ENCODE assay signal across 15 cellular contexts in the genomic region with DNA sequence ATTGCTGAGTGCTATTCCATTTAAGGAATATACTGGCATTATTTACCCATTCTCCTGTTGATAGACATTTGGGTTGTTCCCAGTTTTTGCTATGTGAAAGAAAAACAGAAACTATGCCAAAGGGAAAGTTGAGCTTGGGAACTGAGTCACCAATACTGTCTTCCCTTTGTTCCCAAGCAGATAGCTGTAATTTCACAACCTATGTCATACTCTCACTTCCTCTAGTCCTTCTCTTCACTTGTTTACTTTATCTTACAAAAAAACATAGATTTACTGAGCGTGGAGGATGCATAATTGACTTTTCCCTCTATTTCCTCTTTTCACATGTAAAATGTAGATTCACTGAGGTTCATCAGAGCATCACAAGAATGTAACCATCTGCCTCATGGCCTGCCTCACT. TPM values are rescaled to one million over a fixed set of nuclear protein-coding genes. Genes with fewer than 3 reads are reported as not detected.
DNase-seq lines count a peak whose midpoint lies in the region; ATAC-seq and TF ChIP-seq lines count a peak whose summit lies in the region.
"Had no signal": no experiment of that assay in that cellular context is flagged by ENCODE, and none has a peak within 500 bp of the region (broad histone marks: within the 10 kb centered on the region; RNA-seq: fewer than 3 reads in every experiment).

No MANE protein-coding gene starts in this region.

- TF ChIP-seq CTCF in fibroblast of villous mesenchyme (IDR thresholded peaks at IDR 0.05; ENCODE audit: insufficient read depth, low read depth, low read length) = no peak

- peaks cover 0 to 4% of the 10 kb centered on the region in 2 donors for H3K4me1 Mint-ChIP-seq in stimulated activated naive B cell treated with anti-CD40 and anti-IgM and Interleukin-4, amounts not matched to agents 10 μg/mL and 1 μg/mL and 100 μg/mL, for 72 hours

- no peak overlapping the region for H3K4me3 Mint-ChIP-seq in stimulated activated naive B cell treated with anti-CD40 and anti-IgM and Interleukin-4, amounts not matched to agents 10 μg/mL and 1 μg/mL and 100 μg/mL, for 72 hours
- H3K4me3 Mint-ChIP-seq: stimulated activated naive CD8-positive, alpha-beta T cell treated with anti-CD3 and anti-CD28 coated beads, Interleukin-15, Interleukin-2, amounts not matched to agents 100 ng/mL and 50 ng/mL, for 24 hours had no signal

- peak; percentile 20 for DNase-seq in SK-MEL-5 (ENCODE audit: low read depth, low spot score)
- DNase-seq in fibroblast of villous mesenchyme (ENCODE audit: low read depth) = peak; percentile 5
- no peak for DNase-seq in stimulated activated naive B cell treated with anti-CD40 and anti-IgM and Interleukin-4, amounts not matched to agents 10 μg/mL and 1 μg/mL and 100 μg/mL, for 72 hours
- no peak for DNase-seq in mesenteric fat pad (ENCODE audit: low spot score)
- DNase-seq: activated CD4-positive, CD25-positive, alpha-beta regulatory T cell; activated T-cell treated with anti-CD3 and anti-CD28 coated beads, Interleukin-2, amount 50 U/mL, for 1 hour; HCEC 1CT; KBM-7; nucleus accumbens; SHP77 treated with DMSO at 0.1 percent for 48 hours; stimulated activated CD4-positive, alpha-beta T cell treated with anti-CD3 and anti-CD28 coated beads, Interleukin-1b, Interleukin-23, amount 100 ng/mL, for 48 hours had no signal

- H3K27ac Mint-ChIP-seq in stimulated activated naive B cell treated with anti-CD40 and anti-IgM and Interleukin-4, amounts not matched to agents 10 μg/mL and 1 μg/mL and 100 μg/mL, for 72 hours = peak overlapping the region; percentile 53
- H3K27ac Mint-ChIP-seq: stimulated activated naive CD8-positive, alpha-beta T cell treated with anti-CD3 and anti-CD28 coated beads, Interleukin-15, Interleukin-2, amounts not matched to agents 100 ng/mL and 50 ng/mL, for 24 hours had no signal

- no peaks in the 10 kb centered on the region for H3K9me3 Mint-ChIP-seq in stimulated activated naive B cell treated with anti-CD40 and anti-IgM and Interleukin-4, amounts not matched to agents 10 μg/mL and 1 μg/mL and 100 μg/mL, for 72 hours
- H3K9me3 Mint-ChIP-seq: stimulated activated naive CD8-positive, alpha-beta T cell treated with anti-CD3 and anti-CD28 coated beads, Interleukin-15, Interleukin-2, amounts not matched to agents 100 ng/mL and 50 ng/mL, for 24 hours had no signal

- H3K4me3 ChIP-seq in fibroblast of villous mesenchyme (ENCODE audit: low read depth, low read length) = no peak overlapping the region

- in situ Hi-C loops in SK-MEL-5 (cut with HindIII; ENCODE audit: low pct_unique_long_range_greater_than_20kb, low sequenced_read_pairs) = no loop called here

- H3K36me3 Mint-ChIP-seq in stimulated activated naive B cell treated with anti-CD40 and anti-IgM and Interleukin-4, amounts not matched to agents 10 μg/mL and 1 μg/mL and 100 μg/mL, for 72 hours = no peaks in the 10 kb centered on the region

- ATAC-seq in HG02610 (IDR thresholded peaks at IDR 0.05; ENCODE audit: unreplicated experiment) (peak; percentile 45), HG02759 (IDR thresholded peaks at IDR 0.05; ENCODE audit: unreplicated experiment) (no peak), GM21367 (IDR thresholded peaks at IDR 0.05; ENCODE audit: unreplicated experiment) (no peak)
- peak; percentile 80 to 92 for ATAC-seq in stimulated activated naive B cell treated with anti-CD40 and anti-IgM and Interleukin-4, amounts not matched to agents 10 μg/mL and 1 μg/mL and 100 μg/mL, for 72 hours (replicated peaks)

- H3K27me3 Mint-ChIP-seq in stimulated activated naive B cell treated with anti-CD40 and anti-IgM and Interleukin-4, amounts not matched to agents 10 μg/mL and 1 μg/mL and 100 μg/mL, for 72 hours = peaks cover 34 to 39% of the 10 kb centered on the region in 2 donors

RNA-seq across cellular contexts. Expression of a gene that starts 32.4 kb away (rescaled TPM):
- 0.61 and 0.80 TPM in 2 replicates for total RNA-seq in SK-MEL-5 (2014; rRNA removed; shearing (Covaris generic))
- 0.98 and 3.2 TPM in 2 replicates for polyA plus RNA-seq in SK-MEL-5 (2015; cell fraction: cytosol; rRNA removed)
- 0.20 and 0.43 TPM in 2 replicates for polyA plus RNA-seq in SK-MEL-5 (2015; cell fraction: nucleus; rRNA removed)
- not detected in 2 replicates for total RNA-seq in fibroblast of villous mesenchyme
- total RNA-seq in mesenteric fat pad = 1.4 TPM

Comparison
In these comparisons a context has a peak if more than half of its experiments do, and no peak if none do; other contexts are left out.
1. ATAC-seq: peak in HG02610 (single experiment) and stimulated activated naive B cell treated with anti-CD40 and anti-IgM and Interleukin-4, amounts not matched to agents 10 μg/mL and 1 μg/mL and 100 μg/mL, for 72 hours (2 of 2); none in HG02759 (single experiment) and GM21367 (single experiment).
2. DNase-seq: peak in SK-MEL-5 (single experiment) and fibroblast of villous mesenchyme (single experiment); none in stimulated activated naive B cell treated with anti-CD40 and anti-IgM and Interleukin-4, amounts not matched to agents 10 μg/mL and 1 μg/mL and 100 μg/mL, for 72 hours (single experiment) and mesenteric fat pad (single experiment).